ENCODE assay signal across 8 cellular contexts in genomic region chr2:61536723-61537581, GRCh38. TPM values are rescaled to one million over a fixed set of nuclear protein-coding genes. Genes with fewer than 3 reads are reported as not detected.
DNase-seq lines count a peak whose midpoint lies in the region; ATAC-seq and TF ChIP-seq lines count a peak whose summit lies in the region.

No MANE protein-coding gene starts in this region.

- H3K27me3 ChIP-seq in right cardiac atrium (ENCODE audit: control insufficient read depth, insufficient read depth) (no peaks in the 10 kb centered on the region), uterus (no peaks in the 10 kb centered on the region)

- H3K4me3 ChIP-seq in GM12875 (ENCODE audit: low read depth, low read length) (peak overlapping the region; percentile 84), right cardiac atrium (ENCODE audit: low read length) (peak overlapping the region; percentile 99), uterus (peak overlapping the region; percentile 85 to 91)

- ATAC-seq in HG02642 (IDR thresholded peaks at IDR 0.05; ENCODE audit: poor library complexity, unreplicated experiment) (peak; percentile 46), T-helper 17 cell (peak; percentile 62), right cardiac atrium (peak; percentile 80 to 85)

- TF ChIP-seq CTCF in GM12875 (IDR thresholded peaks at IDR 0.05; ENCODE audit: borderline replicate concordance, insufficient read depth, low read depth, low read length) (no peak), uterus (IDR thresholded peaks at IDR 0.05) (no peak)

- no peaks in the 10 kb centered on the region for H3K27me3 Mint-ChIP-seq in T-helper 17 cell

- peaks cover 32% of the 10 kb centered on the region for H3K4me1 Mint-ChIP-seq in T-helper 17 cell

- peaks cover 7% of the 10 kb centered on the region for H3K36me3 Mint-ChIP-seq in T-helper 17 cell (ENCODE audit: low read depth)

- no peaks in the 10 kb centered on the region for H3K9me3 ChIP-seq in T-helper 17 cell (ENCODE audit: control insufficient read depth, low read length, poor library complexity, severe bottlenecking)
- no peaks in the 10 kb centered on the region for H3K9me3 ChIP-seq in right cardiac atrium (ENCODE audit: control insufficient read depth, low read length)
- H3K9me3 ChIP-seq in uterus, result no peaks in the 10 kb centered on the region

- no peaks in the 10 kb centered on the region for H3K36me3 ChIP-seq in uterus

- intact Hi-C loops in right cardiac atrium (cut with DNase I), result loop anchor here in 3 of 4 donors (5.0 to 10.0 kb wide), 3 partner anchors 128 to 238 kb away; no protein-coding TSS in a partner anchor
- intact Hi-C loops in uterus (cut with DNase I; ENCODE audit: low total_unique reads), result no loop called here

- peak; percentile 7 to 41 for TF ChIP-seq POLR2A in uterus (IDR thresholded peaks at IDR 0.05)

- H3K27ac Mint-ChIP-seq in T-helper 17 cell, result peak overlapping the region; percentile 99

- under 1% methylated on average over 60 of the region's 60 CpGs for WGBS in right cardiac atrium

- DNase-seq in NCI-H1105 treated with DMSO at 0.1 percent for 48 hours (lab: John Stamatoyannopoulos, UW), result peak; percentile 60
- peak; percentile 70 to 82 (median 71) for DNase-seq in T-helper 17 cell
- peak; percentile 6 to 91 (median 75) for DNase-seq in anterior cingulate cortex (lab: John Stamatoyannopoulos, UW)
- peak; percentile 75 to 93 (median 90) for DNase-seq in right cardiac atrium
- peak; percentile 60 for DNase-seq in pulmonary artery endothelial cell (ENCODE audit: low read depth, low spot score)
- peak; percentile 78 to 86 for DNase-seq in uterus

- H3K27ac ChIP-seq in right cardiac atrium (ENCODE audit: low read length) (peak overlapping the region; percentile 97), uterus (peak overlapping the region; percentile 97 to 99)

- H3K4me1 ChIP-seq in right cardiac atrium (ENCODE audit: control insufficient read depth, insufficient read depth, low read length), result peaks cover 2% of the 10 kb centered on the region
- peaks cover 0 to 5% of the 10 kb centered on the region in 2 donors for H3K4me1 ChIP-seq in uterus

- H3K4me3 Mint-ChIP-seq in T-helper 17 cell, result peak overlapping the region; percentile 98

RNA-seq across cellular contexts. Expression of gene XPO1, which starts 1.2 kb away (rescaled TPM):
- total RNA-seq in T-helper 17 cell (100 to 1,000 TPM; 110 to 121 TPM), right cardiac atrium (10 to 100 TPM; 53.7 to 81.7 (median 62.2) TPM), pulmonary artery endothelial cell (191 and 263 TPM in 2 replicates), uterus (100 to 1,000 TPM; 148 to 444 (median 323) TPM)
- polyA plus RNA-seq in right cardiac atrium, result 38.5 TPM

Comparison
In these comparisons a context has a peak if more than half of its experiments do, and no peak if none do; other contexts are left out.
1. Peak in every context shown above with its lines: DNase-seq, ATAC-seq, H3K4me3 ChIP-seq and H3K27ac ChIP-seq.